8 cellular contexts compared by ENCODE assay signal in the genomic region with DNA sequence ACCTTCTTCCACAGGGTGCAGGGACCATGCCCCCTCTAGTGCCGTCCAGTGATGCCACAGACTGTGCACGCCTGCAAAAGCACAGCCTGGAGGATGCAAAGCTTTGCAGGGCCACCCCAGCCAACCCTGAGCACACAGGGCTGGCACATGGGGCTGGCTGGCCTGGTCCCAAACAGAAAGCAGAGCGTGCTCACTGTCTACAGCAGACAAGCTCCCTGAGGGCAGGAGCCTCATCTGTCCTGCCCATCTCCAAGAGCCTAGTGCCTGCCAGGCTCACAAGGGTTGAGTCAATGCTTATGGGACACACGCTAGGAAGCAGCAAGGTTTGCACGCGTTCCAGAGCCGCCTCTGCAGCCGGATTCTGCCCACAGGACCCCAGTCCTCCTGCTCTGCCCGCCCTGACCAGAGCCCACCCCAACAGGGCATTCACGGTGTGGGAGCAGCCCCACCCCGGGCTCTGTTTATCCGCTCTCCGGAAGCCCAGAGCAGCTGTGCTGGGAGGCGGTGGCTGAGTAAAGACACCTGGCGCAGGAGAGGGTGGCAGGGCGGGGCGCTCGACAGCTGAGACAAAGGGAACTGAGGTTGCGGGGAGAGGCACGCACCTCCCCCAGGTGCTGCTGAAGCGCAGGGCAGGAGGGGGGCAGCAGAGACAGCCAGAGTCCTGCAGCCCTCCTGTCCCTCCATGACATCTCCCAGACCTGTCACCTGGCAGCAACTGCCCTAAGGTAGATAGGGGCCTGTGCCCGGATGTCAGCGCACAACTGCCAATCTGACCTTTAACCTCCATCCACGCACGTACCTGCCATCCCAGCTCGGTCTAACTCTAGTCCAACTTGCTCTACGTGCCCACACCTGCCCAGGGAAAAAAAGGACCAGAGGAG. TPM values are rescaled to one million over a fixed set of nuclear protein-coding genes. Genes with fewer than 3 reads are reported as not detected.
DNase-seq lines count a peak whose midpoint lies in the region; ATAC-seq and TF ChIP-seq lines count a peak whose summit lies in the region.

No MANE protein-coding gene starts in this region.

- intact Hi-C loops in PC-9 (cut with micrococcal nuclease; ENCODE audit: unreplicated experiment) (loop anchor here (2.0 to 10.0 kb wide), 2 partner anchors 111 to 139 kb away; partner anchors contain the start of genes AGAP3, FASTK and TMUB1), head of caudate nucleus (cut with DNase I) (no loop called here), gastrocnemius medialis (cut with DNase I; ENCODE audit: low total_unique reads) (no loop called here)

- in situ Hi-C loops in gastrocnemius medialis (cut with MboI; ENCODE audit: low sequenced_read_pairs in 4 of 4) = no loop called here

- DNase-seq in activated T-cell treated with anti-CD3 and anti-CD28 coated beads, Interleukin-2, amount 50 U/mL, for 1 hour = peak; percentile 56
- no peak for DNase-seq in activated T-cell treated with anti-CD3 and anti-CD28 coated beads, Interleukin-2, amount 50 U/mL, for 48 hours
- DNase-seq in PC-9 = no peak
- peak in 37 of 42 donors; percentile 40 to 87 (median 63) for DNase-seq in head of caudate nucleus
- no peak for DNase-seq in gastrocnemius medialis

- peak overlapping the region; percentile 97; the same call in 1 of the 2 replicates for H3K4me2 ChIP-seq in PC-9

- no peaks in the 10 kb centered on the region for H3K79me2 ChIP-seq in PC-9 (ENCODE audit: low read depth)

- H3F3A ChIP-seq in PC-9 (ENCODE audit: insufficient read depth, low read depth) = no peaks in the 10 kb centered on the region

- H3K9me3 ChIP-seq in PC-9 (ENCODE audit: insufficient read depth, low read depth) = no peaks in the 10 kb centered on the region
- H3K9me3 ChIP-seq in thymus (ENCODE audit: control insufficient read depth) = no peaks in the 10 kb centered on the region
- no peaks in the 10 kb centered on the region for H3K9me3 ChIP-seq in gastrocnemius medialis

- WGBS in thymus = 23% methylated on average over 27 of the region's 27 CpGs

- CTCF ChIA-PET in PC-9 (lab: Charles Lee) = no interaction called here

- ATAC-seq in HG02759 (IDR thresholded peaks at IDR 0.05; ENCODE audit: unreplicated experiment) = no peak
- ATAC-seq in HG03159 (IDR thresholded peaks at IDR 0.05; ENCODE audit: unreplicated experiment) = no peak
- no peak for ATAC-seq in gastrocnemius medialis

- no peak for TF ChIP-seq POLR2A in gastrocnemius medialis (IDR thresholded peaks at IDR 0.05)

- TF ChIP-seq CTCF in PC-9 (conservative IDR thresholded peaks at IDR 0.05) = no peak
- no peak for TF ChIP-seq CTCF in gastrocnemius medialis (IDR thresholded peaks at IDR 0.05 in 4 of 5, conservative IDR thresholded peaks at IDR 0.05 in 1 of 5)

- POLR2A ChIA-PET in PC-9 (lab: Charles Lee; ENCODE audit: unreplicated experiment) = no interaction called here

- H3K4me1 ChIP-seq in PC-9 (replicated peaks; ENCODE audit: insufficient read depth) (0 out of 2 replicates have a peak, but pooled peaks cover 4% of the 10 kb centered on the region), thymus (ENCODE audit: control insufficient read depth, insufficient read depth, low read length) (peaks cover 35% of the 10 kb centered on the region), gastrocnemius medialis (peaks cover 8 to 34% of the 10 kb centered on the region in 2 donors)

- H3K27me3 ChIP-seq in PC-9 (ENCODE audit: insufficient read depth, low read depth) (peaks cover 55% of the 10 kb centered on the region), thymus (ENCODE audit: control insufficient read depth, insufficient read depth) (peaks cover 18% of the 10 kb centered on the region), gastrocnemius medialis (peaks cover 46 to 64% (median 47%) of the 10 kb centered on the region in 3 donors)

- H2AFZ ChIP-seq in PC-9 = no peak overlapping the region

- H3K27ac ChIP-seq in PC-9 (no peak overlapping the region), thymus (ENCODE audit: low read depth) (peak overlapping the region; percentile 58), gastrocnemius medialis (no peak overlapping the region)

- no peaks in the 10 kb centered on the region for H3K9me2 ChIP-seq in PC-9 (ENCODE audit: insufficient read depth)

- no peaks in the 10 kb centered on the region for H4K20me1 ChIP-seq in PC-9 (ENCODE audit: insufficient read depth)

- H3K4me3 ChIP-seq in PC-9 (peak overlapping the region; percentile 65; the same call in 1 of the 2 replicates), thymus (ENCODE audit: low read length) (peak overlapping the region; percentile 61), gastrocnemius medialis (no peak overlapping the region)

- no peaks in the 10 kb centered on the region for H3K36me3 ChIP-seq in PC-9 (ENCODE audit: low read depth)
- H3K36me3 ChIP-seq in thymus (ENCODE audit: control insufficient read depth, insufficient read depth) = no peaks in the 10 kb centered on the region
- H3K36me3 ChIP-seq in gastrocnemius medialis = no peaks in the 10 kb centered on the region

- BruUV-seq in PC-9 (replicated peaks; lab: Mats Ljungman, UMichigan) = no TSS peak

RNA-seq across cellular contexts. Expression of gene KCNH2, which starts 4.3 kb away (rescaled TPM):
- total RNA-seq in PC-9 (2021) (1.5 and 1.6 TPM in 2 replicates), gastrocnemius medialis (under 1 TPM in 3 of 4 donors, not detected in 1; 0.19 to 1.00 (median 0.46) TPM)
- 1.5 TPM for polyA plus RNA-seq in thymus

RNA-seq across cellular contexts. Expression of gene NOS3, which starts 17.0 kb away (rescaled TPM):
- total RNA-seq in PC-9 (2021) = 1.8 and 3.2 TPM in 2 replicates
- 3.0 TPM for polyA plus RNA-seq in thymus
- total RNA-seq in gastrocnemius medialis = 10 to 100 TPM in 1 of 4 donors, 1 to 10 TPM in 3; 1.4 to 10.8 (median 4.2) TPM

RNA-seq across cellular contexts. Expression of gene ATG9B, which starts 50.5 kb away (rescaled TPM):
- 9.7 and 13.7 TPM in 2 replicates for total RNA-seq in PC-9 (2021)
- 8.0 TPM for polyA plus RNA-seq in thymus
- under 1 TPM in 1 of 4 donors, not detected in 3; 0.31 TPM for total RNA-seq in gastrocnemius medialis

RNA-seq across cellular contexts. Expression of gene ABCB8, which starts 54.4 kb away (rescaled TPM):
- 51.8 and 61.9 TPM in 2 replicates for total RNA-seq in PC-9 (2021)
- polyA plus RNA-seq in thymus = 33.8 TPM
- 10 to 100 TPM; 10.4 to 25.7 (median 16.2) TPM for total RNA-seq in gastrocnemius medialis

Comparison
In these comparisons a context has a peak if more than half of its experiments do, and no peak if none do; other contexts are left out.
1. DNase-seq: peak in activated T-cell treated with anti-CD3 and anti-CD28 coated beads, Interleukin-2, amount 50 U/mL, for 1 hour (single experiment) and head of caudate nucleus (37 of 42); none in activated T-cell treated with anti-CD3 and anti-CD28 coated beads, Interleukin-2, amount 50 U/mL, for 48 hours (0 of 2), PC-9 (0 of 2) and gastrocnemius medialis (0 of 2).
2. H3K4me3 ChIP-seq: peak in PC-9 (single experiment) and thymus (single experiment); none in gastrocnemius medialis (0 of 4).